Comparison of ENCODE assay signal across 16 cellular contexts in the genomic region with DNA sequence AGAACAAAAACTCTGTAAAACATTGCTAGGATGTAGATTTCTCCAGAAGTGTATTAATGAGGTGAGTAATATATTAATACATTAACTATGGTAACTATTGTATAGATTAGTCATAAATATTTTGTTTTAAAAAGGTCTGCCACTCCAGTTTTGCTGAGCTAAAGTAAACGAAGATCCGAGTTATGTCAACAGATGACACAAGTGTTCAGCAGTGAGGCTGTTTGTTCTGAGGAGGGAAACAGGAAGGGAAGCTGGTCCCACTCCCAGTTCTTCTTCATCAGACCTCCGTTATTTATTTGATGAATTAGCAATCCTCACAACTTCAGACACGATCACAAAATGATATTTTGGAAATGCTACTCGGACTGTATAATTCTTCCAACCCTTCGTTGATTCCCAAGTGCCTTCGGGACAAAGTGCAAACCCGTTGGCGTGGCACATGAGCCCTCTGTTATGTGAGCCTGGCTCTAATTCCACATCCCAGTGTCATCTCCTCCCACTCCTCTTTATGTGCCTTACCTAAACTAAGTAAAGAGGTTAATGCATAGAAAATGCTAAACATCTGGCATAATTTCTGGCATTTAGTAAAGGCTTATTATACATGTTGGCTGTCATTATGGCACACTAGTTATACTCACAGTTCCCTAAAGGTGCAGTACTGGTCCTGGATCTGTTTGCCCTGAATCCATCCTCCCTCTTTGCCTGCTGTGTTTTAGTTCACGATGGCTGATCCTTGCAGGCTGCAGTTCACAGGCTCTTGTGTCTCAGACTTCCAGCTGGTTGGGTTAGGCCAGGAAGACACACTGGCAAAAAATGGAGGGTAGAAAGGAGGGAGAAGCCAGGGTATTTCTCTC.
A peak's percentile ranks its signal among the peaks of the same experiment; 100 is the strongest.
DNase-seq lines count a peak whose midpoint lies in the region; ATAC-seq and TF ChIP-seq lines count a peak whose summit lies in the region.
"Had no signal": no experiment of that assay in that cellular context is flagged by ENCODE, and none has a peak within 500 bp of the region (broad histone marks: within the 10 kb centered on the region; RNA-seq: fewer than 3 reads in every experiment).

No MANE protein-coding gene starts in this region.

- H3K9me2 ChIP-seq in SK-N-SH, result no peaks in the 10 kb centered on the region

- no peaks in the 10 kb centered on the region for H4K20me1 ChIP-seq in SK-N-SH (ENCODE audit: insufficient read depth)

- H3K36me3 ChIP-seq in SK-N-SH (replicated peaks in 1 of 2; ENCODE audit: control insufficient read depth in 1 of 2, insufficient read depth in 2 of 2, low read length in 1 of 2), result no peaks in the 10 kb centered on the region
- no peaks in the 10 kb centered on the region for H3K36me3 ChIP-seq in WERI-Rb-1

- H3K4me1 ChIP-seq in SK-N-SH (ENCODE audit: control insufficient read depth in 1 of 2, insufficient read depth in 2 of 2, low read depth in 1 of 2, low read length in 1 of 2), result peaks cover 0 to 3% of the 10 kb centered on the region in 2 experiments; a peak in 3 of 4 replicates

- no peaks in the 10 kb centered on the region for H3K9me3 ChIP-seq in SK-N-SH
- H3K9me3 ChIP-seq in WERI-Rb-1 (ENCODE audit: severe bottlenecking), result no peaks in the 10 kb centered on the region

- TF ChIP-seq RAD21 in SK-N-SH (IDR thresholded peaks at IDR 0.05; ENCODE audit: low read length), result no peak

- no peaks in the 10 kb centered on the region for H3K79me2 ChIP-seq in SK-N-SH (ENCODE audit: insufficient read depth)

- ATAC-seq in SK-N-SH treated with all-trans-retinoic acid at 6 μM for 48 hours, result no peak
- ATAC-seq: activated CD4-positive, alpha-beta T cell treated with anti-CD3 and anti-CD28 coated beads for 36 hours; activated naive CD8-positive, alpha-beta T cell treated with anti-CD3 and anti-CD28 coated beads, Interleukin-2, amount 50 U/mL, for 24 hours had no signal

- 0 out of 2 replicates have a peak overlapping the region, but pooled peaks have one; percentile 4 for H2AFZ ChIP-seq in SK-N-SH (ENCODE audit: low read depth)

- DNase-seq in SK-N-SH (no peak), kidney tubule cell (ENCODE audit: low spot score) (peak; percentile 31), DMS 273 treated with DMSO at 0.1 percent for 48 hours (lab: John Stamatoyannopoulos, UW) (no peak), WERI-Rb-1 (no peak), globus pallidus (ENCODE audit: low spot score) (no peak)
- DNase-seq in activated CD4-positive, alpha-beta T cell treated with anti-CD3 and anti-CD28 coated beads, Interleukin-2, amount 50 U/mL, for 48 hours, result no peak
- DNase-seq: activated CD4-positive, alpha-beta T cell treated with anti-CD3 and anti-CD28 coated beads for 36 hours; activated naive CD8-positive, alpha-beta T cell treated with anti-CD3 and anti-CD28 coated beads, Interleukin-2, amount 50 U/mL, for 24 hours; erythroblast; H7; hippocampal formation; nucleus accumbens had no signal

- 80% methylated on average over 10 of the region's 10 CpGs for WGBS in SK-N-SH (ENCODE audit: low lambda C conversion rate)

- peak overlapping the region in 1 of 2 experiments; percentile 7; a peak in 1 of 4 replicates for H3K27ac ChIP-seq in SK-N-SH (ENCODE audit: low read depth in 2 of 2, low read length in 1 of 2)
- H3K27ac ChIP-seq in WERI-Rb-1, result no peak overlapping the region
- H3K27ac ChIP-seq: HL-60 had no signal

- H3K4me3 ChIP-seq in SK-N-SH (ENCODE audit: low read depth in 2 of 2, low read length in 1 of 2), result no peak overlapping the region
- peak overlapping the region; percentile 32 for H3K4me3 ChIP-seq in WI38 (ENCODE audit: low read depth, low read length)
- H3K4me3 ChIP-seq in WERI-Rb-1 (ENCODE audit: low read depth, low read length), result no peak overlapping the region
- H3K4me3 ChIP-seq: lung had no signal

- H3K27me3 ChIP-seq in SK-N-SH (ENCODE audit: insufficient read depth) (no peaks in the 10 kb centered on the region), WERI-Rb-1 (ENCODE audit: insufficient read depth, low read depth, severe bottlenecking) (peaks cover 66% of the 10 kb centered on the region)

- H3K4me2 ChIP-seq in SK-N-SH, result no peak overlapping the region; the same call in 1 of the 2 replicates

- CTCF ChIA-PET in SK-N-SH (lab: Yijun Ruan, JAX), result interaction anchor here (0.9 kb wide), 1 partner anchor 127 kb away, joined by 3 read pairs; no protein-coding TSS in a partner anchor

- TF ChIP-seq CTCF in SK-N-SH (IDR thresholded peaks at IDR 0.05), result no peak
- TF ChIP-seq CTCF in WI38 (IDR thresholded peaks at IDR 0.05; ENCODE audit: low read depth, low read length), result no peak
- TF ChIP-seq CTCF in WERI-Rb-1 (IDR thresholded peaks at IDR 0.05; ENCODE audit: low read depth, low read length), result no peak

- no peak for TF ChIP-seq EP300 in SK-N-SH (IDR thresholded peaks at IDR 0.05; ENCODE audit: borderline replicate concordance in 1 of 2, low read depth in 1 of 2, low read length in 1 of 2)

- peaks cover 7% of the 10 kb centered on the region for H3F3A ChIP-seq in SK-N-SH (replicated peaks; ENCODE audit: insufficient read depth)

- H3K9ac ChIP-seq in SK-N-SH, result no peak overlapping the region

- POLR2A ChIA-PET in SK-N-SH (lab: Yijun Ruan, JAX), result no interaction called here

TF ChIP-seq in SK-N-SH, 30 proteins besides CTCF, POLR2A, EP300 and RAD21 (continues in another document):
- TF ChIP-seq RXRA (IDR thresholded peaks at IDR 0.05; ENCODE audit: borderline replicate concordance, low read depth), result no peak
- TF ChIP-seq, protein P1, sequence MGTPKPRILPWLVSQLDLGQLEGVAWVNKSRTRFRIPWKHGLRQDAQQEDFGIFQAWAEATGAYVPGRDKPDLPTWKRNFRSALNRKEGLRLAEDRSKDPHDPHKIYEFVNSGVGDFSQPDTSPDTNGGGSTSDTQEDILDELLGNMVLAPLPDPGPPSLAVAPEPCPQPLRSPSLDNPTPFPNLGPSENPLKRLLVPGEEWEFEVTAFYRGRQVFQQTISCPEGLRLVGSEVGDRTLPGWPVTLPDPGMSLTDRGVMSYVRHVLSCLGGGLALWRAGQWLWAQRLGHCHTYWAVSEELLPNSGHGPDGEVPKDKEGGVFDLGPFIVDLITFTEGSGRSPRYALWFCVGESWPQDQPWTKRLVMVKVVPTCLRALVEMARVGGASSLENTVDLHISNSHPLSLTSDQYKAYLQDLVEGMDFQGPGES (IDR thresholded peaks at IDR 0.05; ENCODE audit: low read depth, low read length), result no peak
- TF ChIP-seq SIN3A (IDR thresholded peaks at IDR 0.05; ENCODE audit: borderline replicate concordance, low read depth, low read length), result no peak
- no peak for TF ChIP-seq FOSL2 (IDR thresholded peaks at IDR 0.05; ENCODE audit: borderline replicate concordance, low read depth)
- TF ChIP-seq, protein P2, sequence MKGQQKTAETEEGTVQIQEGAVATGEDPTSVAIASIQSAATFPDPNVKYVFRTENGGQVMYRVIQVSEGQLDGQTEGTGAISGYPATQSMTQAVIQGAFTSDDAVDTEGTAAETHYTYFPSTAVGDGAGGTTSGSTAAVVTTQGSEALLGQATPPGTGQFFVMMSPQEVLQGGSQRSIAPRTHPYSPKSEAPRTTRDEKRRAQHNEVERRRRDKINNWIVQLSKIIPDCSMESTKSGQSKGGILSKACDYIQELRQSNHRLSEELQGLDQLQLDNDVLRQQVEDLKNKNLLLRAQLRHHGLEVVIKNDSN (IDR thresholded peaks at IDR 0.05; ENCODE audit: borderline replicate concordance, low read depth), result no peak
- no peak for TF ChIP-seq TEAD4 (IDR thresholded peaks at IDR 0.05; ENCODE audit: borderline replicate concordance, insufficient read depth)
- TF ChIP-seq RFX5 (IDR thresholded peaks at IDR 0.05; ENCODE audit: low read length), result no peak
- no peak for TF ChIP-seq TCF12 (IDR thresholded peaks at IDR 0.05)
- TF ChIP-seq TAF1 (IDR thresholded peaks at IDR 0.05; ENCODE audit: borderline replicate concordance, low read depth, low read length), result no peak

TF ChIP-seq in SK-N-SH treated with all-trans-retinoic acid at 6 μM for 48 hours, 23 proteins besides CTCF, POLR2A, EP300 and RAD21 (continues in another document):
- TF ChIP-seq TSHZ2 (CRISPR knock-in tag; IDR thresholded peaks at IDR 0.05), result no peak
- no peak for TF ChIP-seq CREB5 (CRISPR knock-in tag; IDR thresholded peaks at IDR 0.05; ENCODE audit: low read depth)
- TF ChIP-seq BACH2 (CRISPR knock-in tag; IDR thresholded peaks at IDR 0.05; ENCODE audit: borderline replicate concordance), result no peak
- no peak for TF ChIP-seq ZNF8 (CRISPR knock-in tag; IDR thresholded peaks at IDR 0.05)
- no peak for TF ChIP-seq ISL1 (CRISPR knock-in tag; IDR thresholded peaks at IDR 0.05)
- no peak for TF ChIP-seq ESRRG (CRISPR knock-in tag; IDR thresholded peaks at IDR 0.05)
